In the genomic region with DNA sequence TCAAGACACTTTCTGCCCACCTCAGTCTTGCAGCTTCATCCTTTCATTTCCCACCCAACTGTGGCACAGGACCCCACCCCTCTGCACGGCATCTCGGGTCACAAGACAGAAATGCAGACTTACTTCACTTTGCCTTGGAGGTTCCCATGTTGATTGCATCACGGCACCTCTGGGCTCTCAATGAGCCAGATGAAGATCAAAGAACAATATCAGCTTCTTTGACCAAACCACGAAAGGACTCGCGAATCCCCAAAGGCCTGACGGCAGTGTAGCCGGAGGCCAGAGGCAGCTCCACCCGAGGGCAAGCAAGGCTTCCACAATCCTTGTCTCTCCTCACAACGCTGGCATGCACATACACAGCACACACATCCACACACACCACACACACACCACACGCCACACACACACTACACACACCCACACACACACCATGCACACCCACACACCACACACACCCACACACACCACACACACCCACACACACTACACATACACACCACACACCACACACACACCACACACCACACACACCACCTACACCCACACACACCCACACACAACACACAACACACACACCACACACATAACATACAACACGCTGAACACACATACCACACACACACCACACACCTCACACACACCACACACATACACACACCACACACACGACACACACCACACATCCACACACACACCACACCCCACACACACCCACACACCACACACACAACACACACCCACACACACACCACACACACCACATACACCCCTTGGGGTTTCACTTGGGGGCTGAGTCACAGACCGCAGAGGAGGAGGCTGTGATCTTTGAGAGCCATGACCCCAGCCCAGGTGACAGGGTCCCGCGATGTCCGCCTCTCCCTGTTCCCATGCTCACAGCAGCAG, we compare ENCODE assay signal across 16 cellular contexts. TPM values are rescaled to one million over a fixed set of nuclear protein-coding genes. Genes with fewer than 3 reads are reported as not detected.
DNase-seq lines count a peak whose midpoint lies in the region; ATAC-seq and TF ChIP-seq lines count a peak whose summit lies in the region.
"Had no signal": no experiment of that assay in that cellular context is flagged by ENCODE, and none has a peak within 500 bp of the region (broad histone marks: within the 10 kb centered on the region; RNA-seq: fewer than 3 reads in every experiment).

No MANE protein-coding gene starts in this region.

- H3K4me3 ChIP-seq in NB4 (ENCODE audit: low read depth, low read length) (no peak overlapping the region), spleen (no peak overlapping the region)

- peaks cover 0 to 51% (median 2%) of the 10 kb centered on the region in 6 donors for H3K36me3 ChIP-seq in spleen

- ATAC-seq in left ventricle myocardium superior, result no peak
- no peak for ATAC-seq in GM18867 (IDR thresholded peaks at IDR 0.05; ENCODE audit: unreplicated experiment)
- ATAC-seq in GM19397 (IDR thresholded peaks at IDR 0.05; ENCODE audit: unreplicated experiment), result no peak

- CTCF ChIA-PET in GM10248 (lab: Yijun Ruan, JAX), result interaction anchor here (1.3 to 3.6 kb wide), 4 partner anchors 9 to 130 kb away, joined by 3 to 18 read pairs (median 4); no protein-coding TSS in a partner anchor

- DNase-seq in GM10248 (ENCODE audit: extremely low spot score) (peak; percentile 52), NB4 (ENCODE audit: low read depth) (peak; percentile 47), spleen (peak; percentile 66), left ventricle myocardium superior (no peak), KG1 (lab: John Stamatoyannopoulos, UW) (no peak)
- peak; percentile 37 for DNase-seq in activated T-helper 9 cell treated with anti-CD3 and anti-CD28 coated beads, Interleukin-2, amount 50 U/mL, for 16 hours (ENCODE audit: low read depth)
- DNase-seq: amniotic stem cell, HCEC 1CT, NCI-H1417, SHP77 had no signal

- POLR2A ChIA-PET in GM10248 (lab: Yijun Ruan, JAX), result interaction anchor here (1.0 kb wide), 1 partner anchor 17 kb away, joined by 3 read pairs; no protein-coding TSS in a partner anchor

- H3K4me1 ChIP-seq in spleen, result no peaks in the 10 kb centered on the region
- H3K4me1 ChIP-seq: parathyroid adenoma had no signal

- H3K9me3 ChIP-seq in spleen, result peaks cover 0 to 10% (median 2%) of the 10 kb centered on the region in 8 donors

- peak overlapping the region in 1 of 8 donors; percentile 16 for H3K27ac ChIP-seq in spleen
- H3K27ac ChIP-seq: parathyroid adenoma had no signal

- intact Hi-C loops in spleen (cut with DNase I; ENCODE audit: low total_unique reads) (loop anchor here (10.0 kb wide), 1 partner anchor 55 kb away; no protein-coding TSS in a partner anchor), left ventricle myocardium superior (cut with micrococcal nuclease) (no loop called here)

- 72 to 75% (median 74%) methylated on average over 17 of the region's 17 CpGs for WGBS in spleen, 5 donors

- TF ChIP-seq CTCF in GM10248 (IDR thresholded peaks at IDR 0.05; ENCODE audit: control extremely low read depth, extremely low read depth, low read depth, missing control alignments) (no peak), NB4 (IDR thresholded peaks at IDR 0.05; ENCODE audit: low read depth, low read length) (no peak), spleen (IDR thresholded peaks at IDR 0.05 in 8 of 11, conservative IDR thresholded peaks at IDR 0.05 in 3 of 11) (no peak)

- peaks cover 0 to 49% (median 3%) of the 10 kb centered on the region in 7 donors for H3K27me3 ChIP-seq in spleen (replicated peaks in 1 of 7)

- TF ChIP-seq POLR2A in NB4 (IDR thresholded peaks at IDR 0.05; ENCODE audit: extremely low read depth, insufficient read length), result no peak
- no peak for TF ChIP-seq POLR2A in spleen (IDR thresholded peaks at IDR 0.05)

RNA-seq across cellular contexts. Expression of a gene that starts 35.8 kb away (rescaled TPM):
- total RNA-seq in spleen, result 10 to 100 TPM in 5 of 7 donors, 1 to 10 TPM in 2; 7.2 to 16.3 (median 11.4) TPM
- 1 to 10 TPM; 2.6 to 4.2 (median 3.3) TPM for polyA plus RNA-seq in spleen
- not detected for total RNA-seq in left ventricle myocardium superior
- total RNA-seq: HT1080, temporal lobe had no signal
- polyA plus RNA-seq: CD14-positive monocyte had no signal

RNA-seq across cellular contexts. Expression of a gene that starts 43.7 kb away (rescaled TPM):
- total RNA-seq in spleen, result 1 to 10 TPM in 2 of 7 donors, under 1 TPM in 4, not detected in 1; 0.51 to 6.0 (median 0.78) TPM
- under 1 TPM; 0.22 to 0.32 (median 0.24) TPM for polyA plus RNA-seq in spleen
- not detected for total RNA-seq in left ventricle myocardium superior
- total RNA-seq: HT1080, temporal lobe had no signal

RNA-seq across cellular contexts. Expression of a gene that starts 56.5 kb away (rescaled TPM):
- under 1 TPM in 2 of 7 donors, not detected in 5; 0.25 to 0.33 TPM for total RNA-seq in spleen
- under 1 TPM; 0.10 to 0.35 (median 0.26) TPM for polyA plus RNA-seq in spleen
- not detected for total RNA-seq in left ventricle myocardium superior
- total RNA-seq: HT1080 had no signal
- polyA plus RNA-seq: CD14-positive monocyte had no signal

Comparison
In these comparisons a context has a peak if more than half of its experiments do, and no peak if none do; other contexts are left out.
1. DNase-seq: peak in GM10248 (single experiment), NB4 (single experiment), activated T-helper 9 cell treated with anti-CD3 and anti-CD28 coated beads, Interleukin-2, amount 50 U/mL, for 16 hours (single experiment) and spleen (single experiment); none in left ventricle myocardium superior (single experiment) and KG1 (single experiment).